1 cellular context compared by ENCODE assay signal in the genomic region with DNA sequence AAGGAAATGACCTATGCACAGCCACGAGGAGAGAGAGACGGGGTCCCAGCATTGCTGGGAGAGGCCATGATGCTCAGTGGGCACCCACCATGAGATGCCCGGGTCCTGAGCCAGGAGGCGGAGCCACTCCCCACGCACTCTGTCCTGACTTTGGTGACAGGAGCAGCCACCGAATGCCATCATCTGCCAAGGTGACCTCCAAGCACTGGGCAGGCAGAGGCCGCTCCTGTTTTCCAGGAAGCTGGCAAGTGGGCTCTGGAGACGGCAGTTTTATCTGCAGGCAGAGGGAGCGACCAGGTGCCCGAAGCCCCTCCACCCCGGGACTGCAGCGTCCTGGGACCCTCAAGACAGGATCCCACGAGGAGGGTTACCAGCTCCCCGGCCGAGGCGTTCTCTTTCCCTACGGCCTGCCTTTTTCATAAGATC.
TF ChIP-seq lines count a peak whose summit lies in the region.

No MANE protein-coding gene starts in this region.

TF ChIP-seq in HCT116, 20 proteins besides CTCF, POLR2A, EP300 and RAD21:
- TF ChIP-seq EZH2phosphoT487 (IDR thresholded peaks at IDR 0.05; ENCODE audit: borderline replicate concordance), result no peak
